Comparison of ENCODE assay signal across 8 cellular contexts in genomic region chr11:115501895-115502589, GRCh38. TPM values are rescaled to one million over a fixed set of nuclear protein-coding genes. Genes with fewer than 3 reads are reported as not detected.
A peak's percentile ranks its signal among the peaks of the same experiment; 100 is the strongest.
DNase-seq lines count a peak whose midpoint lies in the region; ATAC-seq, FAIRE-seq and TF ChIP-seq lines count a peak whose summit lies in the region.

No MANE protein-coding gene starts in this region.

- peaks cover 0 to 71% of the 10 kb centered on the region in 2 experiments for H3K27me3 ChIP-seq in mesenchymal stem cell (ENCODE audit: control insufficient read depth in 1 of 2, insufficient read depth in 1 of 2, low read length in 2 of 2)
- H3K27me3 ChIP-seq in small intestine (ENCODE audit: control insufficient read depth in 2 of 2, insufficient read depth in 2 of 2, low read length in 2 of 2): peaks cover 0 to 4% of the 10 kb centered on the region in 2 donors

- H2BK120ac ChIP-seq in mesenchymal stem cell (ENCODE audit: low read depth, low read length): no peak overlapping the region

- ATAC-seq in GM18858 (IDR thresholded peaks at IDR 0.05; ENCODE audit: unreplicated experiment) (no peak), GM18909 (IDR thresholded peaks at IDR 0.05; ENCODE audit: poor library complexity, unreplicated experiment) (no peak), HG03469 (IDR thresholded peaks at IDR 0.05; ENCODE audit: unreplicated experiment) (no peak)

- H3K9me3 ChIP-seq in mesenchymal stem cell (ENCODE audit: control insufficient read depth, low read length) (no peaks in the 10 kb centered on the region), small intestine (ENCODE audit: control insufficient read depth, low read depth) (no peaks in the 10 kb centered on the region)

- no peak overlapping the region for H4K8ac ChIP-seq in mesenchymal stem cell (ENCODE audit: low read length)

- peaks cover 9% of the 10 kb centered on the region for H3K79me1 ChIP-seq in mesenchymal stem cell (replicated peaks; ENCODE audit: low read length, poor library complexity, severe bottlenecking)

- no peak overlapping the region for H2AFZ ChIP-seq in mesenchymal stem cell (ENCODE audit: low read depth, low read length)

- H3K4me1 ChIP-seq in mesenchymal stem cell (ENCODE audit: control insufficient read depth, insufficient read depth, low read depth, low read length) (peaks cover 4% of the 10 kb centered on the region), small intestine (ENCODE audit: control insufficient read depth in 2 of 2, insufficient read depth in 1 of 2, low read depth in 1 of 2, low read length in 1 of 2) (peaks cover 0 to 3% of the 10 kb centered on the region in 2 donors)

- no peak overlapping the region for H3K23ac ChIP-seq in mesenchymal stem cell (ENCODE audit: low read length in 2 of 2)

- H2BK12ac ChIP-seq in mesenchymal stem cell (ENCODE audit: low read length in 2 of 2): no peak overlapping the region

- WGBS in mesenchymal stem cell: 6% methylated on average over 22 of the region's 22 CpGs
- WGBS in small intestine, 3 donors: 5 to 10% (median 6%) methylated on average over 22 of the region's 22 CpGs

- peak overlapping the region; percentile 99 for H3K4me2 ChIP-seq in mesenchymal stem cell (ENCODE audit: low read length, poor library complexity, severe bottlenecking)

- DNase-seq in COLO668 (lab: John Stamatoyannopoulos, UW; ENCODE audit: unreplicated experiment): peak; percentile 32
- no peak for DNase-seq in HFF-Myc (ENCODE audit: extremely low read depth, low read depth)
- peak; percentile 49 for DNase-seq in mesenchymal stem cell
- DNase-seq in small intestine: no peak

- H2AK5ac ChIP-seq in mesenchymal stem cell (ENCODE audit: low read length, severe bottlenecking): no peak overlapping the region

- H3K36me3 ChIP-seq in mesenchymal stem cell (ENCODE audit: control insufficient read depth in 1 of 2, insufficient read depth in 2 of 2, low read depth in 1 of 2, low read length in 2 of 2) (no peaks in the 10 kb centered on the region), small intestine (ENCODE audit: control insufficient read depth in 2 of 2, insufficient read depth in 2 of 2, low read length in 2 of 2) (no peaks in the 10 kb centered on the region)

- no peak overlapping the region for H3K4ac ChIP-seq in mesenchymal stem cell (ENCODE audit: low read depth in 1 of 2, low read length in 2 of 2)

- H4K91ac ChIP-seq in mesenchymal stem cell (ENCODE audit: low read length): no peak overlapping the region

- H3K27ac ChIP-seq in angular gyrus (ENCODE audit: low read depth, low read length) (peak overlapping the region; percentile 94), mesenchymal stem cell (ENCODE audit: low read length, poor library complexity, severe bottlenecking) (no peak overlapping the region), small intestine (ENCODE audit: low read depth in 1 of 2, low read length in 1 of 2) (no peak overlapping the region)

- no peak for TF ChIP-seq CTCF in HFF-Myc (IDR thresholded peaks at IDR 0.05; ENCODE audit: low read depth, low read length, missing control alignments)

- H3K14ac ChIP-seq in mesenchymal stem cell (ENCODE audit: low read length in 2 of 2): no peak overlapping the region

- no peak overlapping the region for H2BK5ac ChIP-seq in mesenchymal stem cell (ENCODE audit: low read depth, low read length, poor library complexity, severe bottlenecking)

- no peak for FAIRE-seq in small intestine (lab: Jason Lieb, UNC)

- H3K4me3 ChIP-seq in HFF-Myc (replicated peaks; ENCODE audit: low read depth, low read length): peak overlapping the region; percentile 53
- no peak overlapping the region for H3K4me3 ChIP-seq in mesenchymal stem cell (ENCODE audit: insufficient read depth in 1 of 2, low read depth in 1 of 2, low read length in 2 of 2)
- H3K4me3 ChIP-seq in small intestine (ENCODE audit: low read depth in 1 of 2, low read length in 2 of 2): peak overlapping the region in 1 of 2 donors; percentile 63

- no peak overlapping the region for H3K9ac ChIP-seq in mesenchymal stem cell (ENCODE audit: low read length)

- no peak overlapping the region for H3K18ac ChIP-seq in mesenchymal stem cell (ENCODE audit: low read depth in 1 of 2, low read length in 2 of 2)

- H2BK15ac ChIP-seq in mesenchymal stem cell (ENCODE audit: low read depth, poor library complexity, severe bottlenecking): no peak overlapping the region

RNA-seq across cellular contexts. Expression of gene CADM1, which starts 2.2 kb away (rescaled TPM):
- polyA plus RNA-seq in mesenchymal stem cell (2013, experiment 1 of 2): 11.3 TPM
- 11.3 TPM for polyA plus RNA-seq in mesenchymal stem cell (2013, experiment 2 of 2)
- 1 to 10 TPM; 2.2 to 8.5 (median 3.1) TPM for polyA plus RNA-seq in small intestine

Comparison
In these comparisons a context has a peak if more than half of its experiments do, and no peak if none do; other contexts are left out.
1. DNase-seq: peak in COLO668 (single experiment) and mesenchymal stem cell (single experiment); none in HFF-Myc (single experiment) and small intestine (single experiment).